In genomic region chr5:144331361-144331760, GRCh38 we compare ENCODE assay signal across 34 cellular contexts.
"Had no signal": no experiment of that assay in that cellular context is flagged by ENCODE, and none has a peak within 500 bp of the region (broad histone marks: within the 10 kb centered on the region; RNA-seq: fewer than 3 reads in every experiment).

No MANE protein-coding gene starts in this region.

- H3K27ac ChIP-seq: KMS-11 had no signal

- H3K9me3 ChIP-seq: MG63 had no signal

- H3K4me3 ChIP-seq: MG63 had no signal

- H3K9ac ChIP-seq: KMS-11 had no signal

- H3K4me2 ChIP-seq: KMS-11 had no signal

- H3K36me3 ChIP-seq: MG63 had no signal

- H3K27me3 ChIP-seq: MG63 had no signal

- DNase-seq: Karpas-422, Kasumi-1, MG63, MM.1S, MV-4-11, NCI-H1048, NCI-H1092, NCI-H1092 treated with DMSO at 0.1 percent for 48 hours, NCI-H1105, NCI-H1105 treated with DMSO at 0.1 percent for 48 hours, NCI-H1417, NCI-H1417 treated with DMSO at 0.1 percent for 48 hours, NCI-H1436, NCI-H1436 treated with DMSO at 0.1 percent for 48 hours, NCI-H146, NCI-H1694, NCI-H1694 treated with DMSO at 0.1 percent for 48 hours, NCI-H187, NCI-H187 treated with DMSO at 0.1 percent for 48 hours, NCI-H1930, NCI-H2029, NCI-H2029 treated with DMSO at 0.1 percent for 48 hours, NCI-H2081, NCI-H2081 treated with DMSO at 0.1 percent for 48 hours, NCI-H2107, NCI-H2171, NCI-H2171 treated with DMSO at 0.1 percent for 48 hours, NCI-H2227 treated with DMSO at 0.1 percent for 48 hours, NCI-H226, NCI-H345, NCI-H446, NCI-H446 treated with DMSO at 0.1 percent for 48 hours, NCI-H510A had no signal
